35 cellular contexts compared by ENCODE assay signal in genomic region chr17:70763018-70763417, GRCh38.
"Had no signal": no experiment of that assay in that cellular context is flagged by ENCODE, and none has a peak within 500 bp of the region (broad histone marks: within the 10 kb centered on the region; RNA-seq: fewer than 3 reads in every experiment).

No MANE protein-coding gene starts in this region.

- H3K9me3 ChIP-seq: MG63 had no signal

- H3K27me3 ChIP-seq: MG63 had no signal

- H3K36me3 ChIP-seq: MG63 had no signal

- DNase-seq: Karpas-422, Kasumi-1, MG63, MM.1S, MV-4-11, NCI-H1048, NCI-H1092, NCI-H1092 treated with DMSO at 0.1 percent for 48 hours, NCI-H1105, NCI-H1105 treated with DMSO at 0.1 percent for 48 hours, NCI-H1417, NCI-H1417 treated with DMSO at 0.1 percent for 48 hours, NCI-H1436, NCI-H1436 treated with DMSO at 0.1 percent for 48 hours, NCI-H146, NCI-H1694, NCI-H1694 treated with DMSO at 0.1 percent for 48 hours, NCI-H187, NCI-H187 treated with DMSO at 0.1 percent for 48 hours, NCI-H1930, NCI-H2029, NCI-H2029 treated with DMSO at 0.1 percent for 48 hours, NCI-H2081, NCI-H2081 treated with DMSO at 0.1 percent for 48 hours, NCI-H2107, NCI-H2171, NCI-H2171 treated with DMSO at 0.1 percent for 48 hours, NCI-H2227 treated with DMSO at 0.1 percent for 48 hours, NCI-H226, NCI-H345, NCI-H446, NCI-H446 treated with DMSO at 0.1 percent for 48 hours, NCI-H510A, NCI-H510A treated with DMSO at 0.1 percent for 48 hours, NCI-H524 had no signal

- H3K4me3 ChIP-seq: MG63 had no signal
